In genomic region chr3:29438580-29438979, GRCh38 we compare ENCODE assay signal across 20 cellular contexts.
"Had no signal": no experiment of that assay in that cellular context is flagged by ENCODE, and none has a peak within 500 bp of the region (broad histone marks: within the 10 kb centered on the region; RNA-seq: fewer than 3 reads in every experiment).

No MANE protein-coding gene starts in this region.

- H2AFZ ChIP-seq: hepatocyte had no signal

- ATAC-seq: left ventricle myocardium superior; stimulated activated naive CD8-positive, alpha-beta T cell treated with anti-CD3 and anti-CD28 coated beads, Interleukin-15, Interleukin-2, amounts not matched to agents 100 U/mL and 50 U/mL, for 24 hours had no signal

- H3K36me3 ChIP-seq: thyroid gland had no signal

- DNase-seq: activated CD4-positive, alpha-beta T cell treated with anti-CD3 and anti-CD28 coated beads for 4 hours; activated CD4-positive, alpha-beta T cell treated with anti-CD3 and anti-CD28 coated beads, Interleukin-2, amount 50 U/mL, for 48 hours; activated CD4-positive, CD25-positive, alpha-beta regulatory T cell; activated naive CD4-positive, alpha-beta T cell treated with anti-CD3 and anti-CD28 coated beads for 36 hours; activated naive CD8-positive, alpha-beta T cell treated with anti-CD3 and anti-CD28 coated beads, Interleukin-2, amount 10 ng/mL, durations not matched to agents 7 days and 5 days; activated T-cell treated with anti-CD3 and anti-CD28 coated beads, Interleukin-2, amount 50 U/mL, for 48 hours; amygdala; cerebellar nuclear complex; glutamatergic neuron; left ventricle myocardium superior; retina; sigmoid colon; spleen; stimulated activated CD4-positive, alpha-beta T cell treated with anti-CD3 and anti-CD28 coated beads, Interleukin-4, amount 100 ng/mL, for 1 hour; stimulated activated naive CD8-positive, alpha-beta T cell treated with anti-CD3 and anti-CD28 coated beads, Interleukin-15, Interleukin-2, amounts not matched to agents 100 U/mL and 50 U/mL, for 24 hours; T1000; thyroid gland had no signal

- H3K27me3 ChIP-seq: esophagus muscularis mucosa, hepatocyte, sigmoid colon, spleen, thyroid gland had no signal

- H3K27ac ChIP-seq: coronary artery, esophagus muscularis mucosa, hepatocyte, sigmoid colon, spleen had no signal

- H3K9me3 ChIP-seq: sigmoid colon, thyroid gland had no signal

- H3K4me3 ChIP-seq: coronary artery, esophagus muscularis mucosa, hepatocyte, sigmoid colon, spleen, thyroid gland had no signal

- H3K4me2 ChIP-seq: hepatocyte had no signal
